1 cellular context compared by ENCODE assay signal in genomic region chr5:113378081-113378480, GRCh38.
TF ChIP-seq lines count a peak whose summit lies in the region.

No MANE protein-coding gene starts in this region.

TF ChIP-seq in GM12878, 131 proteins besides CTCF, POLR2A, EP300 and RAD21 (continued from another document):
- TF ChIP-seq RUNX3 (IDR thresholded peaks at IDR 0.05; ENCODE audit: low read length), result peak; percentile 47; the same call in 1 of the 2 replicates
- no peak for TF ChIP-seq EED (IDR thresholded peaks at IDR 0.05; ENCODE audit: low read depth)
TF ChIP-seq in GM12878: peak in this region for 1.
